ENCODE assay signal across 8 cellular contexts in genomic region chr20:34704177-34705007, GRCh38. TPM values are rescaled to one million over a fixed set of nuclear protein-coding genes. Genes with fewer than 3 reads are reported as not detected.
DNase-seq lines count a peak whose midpoint lies in the region; ATAC-seq lines count a peak whose summit lies in the region.

TP53INP2 (plus strand) TSS chr20:34704344; CDS start chr20:34708740, 4,396 bp downstream.

- H3K27ac ChIP-seq in caudate nucleus (ENCODE audit: low read depth, low read length), result peak within 1 kb of the TSS; percentile 99

- DNase-seq in A172 (ENCODE audit: low spot score) (peak; percentile 84), NCI-H345 treated with DMSO at 0.1 percent for 48 hours (lab: John Stamatoyannopoulos, UW; ENCODE audit: unreplicated experiment) (peak; percentile 94), caudate nucleus (lab: John Stamatoyannopoulos, UW) (peak; percentile 35 to 95 (median 87)), inferior parietal cortex (ENCODE audit: extremely low spot score) (peak; percentile 90), smooth muscle cell of the brain vasculature (ENCODE audit: low read depth, low spot score) (peak; percentile 71)
- peak; percentile 74 for DNase-seq in activated CD4-positive, CD25-positive, alpha-beta regulatory T cell treated with anti-CD3 and anti-CD28 coated beads, Interleukin-2, amount 50 U/mL, for 16 hours (ENCODE audit: low read depth, low spot score)

- ATAC-seq in GM18907 (IDR thresholded peaks at IDR 0.05; ENCODE audit: unreplicated experiment) (peak; percentile 46), HG03159 (IDR thresholded peaks at IDR 0.05; ENCODE audit: unreplicated experiment) (peak; percentile 44)

RNA-seq across cellular contexts. Expression of gene TP53INP2, which starts in this region (rescaled TPM):
- 2.4 and 5.0 TPM in 2 replicates for total RNA-seq in A172 (2014; rRNA removed; shearing (Covaris generic))

Comparison
In these comparisons a context has a peak if more than half of its experiments do, and no peak if none do; other contexts are left out.
1. Peak in every context shown above with its lines: DNase-seq, ATAC-seq and H3K27ac ChIP-seq.